ENCODE assay signal across 11 cellular contexts in genomic region chr3:71511037-71511436, GRCh38.
DNase-seq lines count a peak whose midpoint lies in the region; ATAC-seq and TF ChIP-seq lines count a peak whose summit lies in the region.
"Had no signal": no experiment of that assay in that cellular context is flagged by ENCODE, and none has a peak within 500 bp of the region (broad histone marks: within the 10 kb centered on the region; RNA-seq: fewer than 3 reads in every experiment).

No MANE protein-coding gene starts in this region.

- no peak for ATAC-seq in omental fat pad (ENCODE audit: low FRiP score)

- H3K4me3 ChIP-seq in retinal pigment epithelial cell (ENCODE audit: low read length): no peak overlapping the region
- H3K4me3 ChIP-seq: colonic mucosa, SJSA1 had no signal

- TF ChIP-seq CTCF in retinal pigment epithelial cell (conservative IDR thresholded peaks at IDR 0.05; ENCODE audit: low read depth, low read length) (no peak), omental fat pad (IDR thresholded peaks at IDR 0.05) (no peak)

- DNase-seq in GM04503 (ENCODE audit: low read depth): peak; percentile 46
- DNase-seq in RPMI7951 (ENCODE audit: low read depth): peak; percentile 78
- DNase-seq in fibroblast of gingiva (ENCODE audit: low read depth): peak; percentile 5
- DNase-seq in retinal pigment epithelial cell (ENCODE audit: low read depth): peak; percentile 94
- no peak for DNase-seq in omental fat pad (ENCODE audit: low spot score)
- DNase-seq in activated CD4-positive, alpha-beta T cell treated with anti-CD3 and anti-CD28 coated beads, Interleukin-2, amount 50 U/mL, for 1 hour: no peak
- DNase-seq in nucleus accumbens (lab: John Stamatoyannopoulos, UW): no peak
- no peak for DNase-seq in NCI-H1417 treated with DMSO at 0.1 percent for 48 hours (lab: John Stamatoyannopoulos, UW)
- DNase-seq: colonic mucosa, immature natural killer cell had no signal

Comparison
In these comparisons a context has a peak if more than half of its experiments do, and no peak if none do; other contexts are left out.
1. DNase-seq: peak in GM04503 (single experiment), RPMI7951 (single experiment), fibroblast of gingiva (single experiment) and retinal pigment epithelial cell (single experiment); none in omental fat pad (single experiment), activated CD4-positive, alpha-beta T cell treated with anti-CD3 and anti-CD28 coated beads, Interleukin-2, amount 50 U/mL, for 1 hour (single experiment), nucleus accumbens (0 of 56) and NCI-H1417 treated with DMSO at 0.1 percent for 48 hours (single experiment).